In genomic region chr4:151038452-151039157, GRCh38 we compare ENCODE assay signal across 1 cellular context.
A peak's percentile ranks its signal among the peaks of the same experiment; 100 is the strongest.
TF ChIP-seq lines count a peak whose summit lies in the region.

No MANE protein-coding gene starts in this region.

TF ChIP-seq in K562, 482 proteins besides CTCF, POLR2A, EP300 and RAD21 (continued from another document and continues in another):
- TF ChIP-seq ZNF449 (CRISPR knock-in tag; IDR thresholded peaks at IDR 0.05) (peak; percentile 17; the same call in 1 of the 2 replicates), RBFOX2 (IDR thresholded peaks at IDR 0.05; ENCODE audit: low read depth, low read length) (no peak), ZNF140 (CRISPR knock-in tag; IDR thresholded peaks at IDR 0.05) (peak; percentile 75; the same call in 1 of the 2 replicates), MNT (conservative IDR thresholded peaks at IDR 0.05) (0 out of 4 replicates have a peak, but pooled peaks of 1 of the 2 experiments have one; percentile 30), PTTG1 (tag; IDR thresholded peaks at IDR 0.05; ENCODE audit: low read depth) (peak; percentile 99), ID3 (CRISPR knock-in tag; IDR thresholded peaks at IDR 0.05) (peak; percentile 91), ID3 (tag; IDR thresholded peaks at IDR 0.05) (peak; percentile 100), PTRF (tag; IDR thresholded peaks at IDR 0.05) (peak; percentile 95), POU5F1 (IDR thresholded peaks at IDR 0.05; ENCODE audit: borderline replicate concordance, low read depth, low read length, partially characterized antibody) (no peak), HINFP (tag; conservative IDR thresholded peaks at IDR 0.05; ENCODE audit: low read depth) (peak; percentile 83), ZNF398 (CRISPR knock-in tag; IDR thresholded peaks at IDR 0.05) (peak; percentile 77), SREBF2 (CRISPR knock-in tag; IDR thresholded peaks at IDR 0.05) (no peak), ZNF695 (CRISPR knock-in tag; IDR thresholded peaks at IDR 0.05) (peak; percentile 79; the same call in 1 of the 2 replicates), SMARCA5 (IDR thresholded peaks at IDR 0.05) (no peak), GTF2E2 (tag; IDR thresholded peaks at IDR 0.05) (peak; percentile 28; the same call in 1 of the 2 replicates), ZNF174 (CRISPR knock-in tag; IDR thresholded peaks at IDR 0.05) (no peak), ZNF57 (CRISPR knock-in tag; IDR thresholded peaks at IDR 0.05) (peak; percentile 74; the same call in 1 of the 2 replicates), POLR2H (tag; IDR thresholded peaks at IDR 0.05; ENCODE audit: low read depth) (peak; percentile 77), CREM (IDR thresholded peaks at IDR 0.05; ENCODE audit: low read depth) (no peak), ZNF41 (CRISPR knock-in tag; conservative IDR thresholded peaks at IDR 0.05) (peak; percentile 94), FOXO4 (CRISPR knock-in tag; IDR thresholded peaks at IDR 0.05) (peak; percentile 91), POLR2AphosphoS2 (IDR thresholded peaks at IDR 0.05; ENCODE audit: low read length) (no peak), SUPT5H (IDR thresholded peaks at IDR 0.05) (no peak), NR2C1 (IDR thresholded peaks at IDR 0.05) (peak; percentile 50; the same call in 1 of the 2 replicates), NR2C1 (tag; IDR thresholded peaks at IDR 0.05) (peak; percentile 97), MXD1 (CRISPR knock-in tag; IDR thresholded peaks at IDR 0.05; ENCODE audit: borderline replicate concordance, poor library complexity, severe bottlenecking) (peak; percentile 38), PRMT5 (CRISPR knock-in tag; IDR thresholded peaks at IDR 0.05) (no peak), ZNF780A (CRISPR knock-in tag; IDR thresholded peaks at IDR 0.05) (no peak), STAT5A (IDR thresholded peaks at IDR 0.05; ENCODE audit: borderline replicate concordance, low read length) (peak; percentile 52; the same call in 1 of the 2 replicates), ZFX (CRISPR knock-in tag; IDR thresholded peaks at IDR 0.05) (no peak), CUX1 (CRISPR knock-in tag; IDR thresholded peaks at IDR 0.05) (peak; percentile 98), PBX2 (CRISPR knock-in tag; IDR thresholded peaks at IDR 0.05; ENCODE audit: low read depth) (no peak), PBX2 (tag; conservative IDR thresholded peaks at IDR 0.05; ENCODE audit: low read depth) (peak; percentile 66), RFX1 (IDR thresholded peaks at IDR 0.05) (no peak), YY1 (IDR thresholded peaks at IDR 0.05; ENCODE audit: borderline replicate concordance in 1 of 3, control insufficient read depth in 1 of 3, extremely low read depth in 1 of 3, insufficient read depth in 3 of 3, insufficient read length in 1 of 3, insufficient replicate concordance in 2 of 3, low read depth in 1 of 3, low read length in 2 of 3) (peak in 2 of 3 experiments; percentile 22 to 68), DPF2 (IDR thresholded peaks at IDR 0.05) (peak; percentile 38; the same call in 1 of the 2 replicates), ZNF561 (CRISPR knock-in tag; conservative IDR thresholded peaks at IDR 0.05) (peak; percentile 79; the same call in 1 of the 2 replicates), RNF2 (IDR thresholded peaks at IDR 0.05) (no peak), ZNF586 (CRISPR knock-in tag; conservative IDR thresholded peaks at IDR 0.05) (peak; percentile 71; the same call in 1 of the 2 replicates), CLOCK (CRISPR knock-in tag; IDR thresholded peaks at IDR 0.05; ENCODE audit: borderline replicate concordance) (no peak)
